In the genomic region with DNA sequence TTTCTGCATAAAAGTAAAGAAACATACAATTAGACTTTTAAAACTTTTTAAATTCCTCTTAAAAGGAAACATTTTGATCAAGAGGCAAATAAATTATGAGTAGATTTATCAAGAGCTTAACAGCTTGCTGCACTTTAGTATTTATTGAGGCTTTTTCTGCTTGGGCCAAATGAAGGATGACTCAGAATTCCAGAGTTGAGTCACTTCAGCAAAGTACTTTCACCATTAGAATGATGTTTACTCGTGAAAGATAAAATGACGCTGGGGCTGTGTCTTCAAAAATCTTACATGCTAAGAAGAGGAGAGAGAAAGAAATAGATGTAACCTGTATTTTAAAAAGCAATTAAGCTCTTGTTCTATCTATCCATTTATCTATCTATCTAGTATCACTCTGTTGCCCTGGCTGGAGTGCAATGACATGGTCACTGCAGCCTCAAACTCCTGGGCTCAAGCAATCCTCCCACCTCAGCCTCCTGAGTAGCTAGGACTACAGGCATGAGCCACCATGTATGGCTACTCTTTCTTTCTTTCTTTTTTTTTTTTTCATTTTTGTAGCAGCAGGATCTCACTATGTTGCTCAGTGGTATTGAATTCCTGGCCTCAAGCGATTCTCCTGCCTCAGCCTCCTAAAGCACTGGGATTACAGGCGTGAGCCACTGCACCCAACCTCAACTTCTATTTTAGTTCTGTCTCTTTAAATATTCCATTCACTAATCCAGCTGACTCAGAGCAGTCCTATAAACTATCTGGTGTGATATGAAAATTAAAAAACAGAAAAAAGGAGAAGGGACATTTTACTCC, we compare ENCODE assay signal across 1 cellular context.
A peak's percentile ranks its signal among the peaks of the same experiment; 100 is the strongest.
TF ChIP-seq lines count a peak whose summit lies in the region.

No MANE protein-coding gene starts in this region.

TF ChIP-seq in K562, 482 proteins besides CTCF, POLR2A, EP300 and RAD21 (continued from another document and continues in another):
- TF ChIP-seq ZFP1 (CRISPR knock-in tag; IDR thresholded peaks at IDR 0.05) (no peak), C11orf30 (IDR thresholded peaks at IDR 0.05; ENCODE audit: low read depth) (no peak), PCBP2 (IDR thresholded peaks at IDR 0.05; ENCODE audit: low read depth, low read length, poor library complexity, severe bottlenecking) (no peak), TRIM24 (IDR thresholded peaks at IDR 0.05) (no peak), RHOXF2B (CRISPR knock-in tag; conservative IDR thresholded peaks at IDR 0.05) (no peak), NFE2 (IDR thresholded peaks at IDR 0.05; ENCODE audit: low read depth) (0 out of 2 replicates have a peak, but pooled peaks have one; percentile 27), PHF21A (IDR thresholded peaks at IDR 0.05; ENCODE audit: borderline replicate concordance, low read depth) (no peak), SIN3B (IDR thresholded peaks at IDR 0.05; ENCODE audit: low read depth) (no peak), GABPA (tag; conservative IDR thresholded peaks at IDR 0.05; ENCODE audit: low read depth) (no peak), NFATC3 (IDR thresholded peaks at IDR 0.05) (no peak), FOXK2 (conservative IDR thresholded peaks at IDR 0.05 in 1 of 2, IDR thresholded peaks at IDR 0.05 in 1 of 2; ENCODE audit: low read depth in 2 of 2) (peak in 1 of 2 experiments; percentile 46; a peak in 1 of 4 replicates), ZNF75A (CRISPR knock-in tag; IDR thresholded peaks at IDR 0.05) (no peak), TAL1 (IDR thresholded peaks at IDR 0.05) (no peak), KLF1 (tag; IDR thresholded peaks at IDR 0.05) (no peak), RBM34 (IDR thresholded peaks at IDR 0.05; ENCODE audit: borderline replicate concordance, insufficient read depth, low read length) (no peak), FOXJ3 (CRISPR knock-in tag; IDR thresholded peaks at IDR 0.05) (no peak), SNIP1 (IDR thresholded peaks at IDR 0.05; ENCODE audit: low read depth) (no peak), TCF7L2 (IDR thresholded peaks at IDR 0.05; ENCODE audit: low read depth, low read length) (no peak), ZNF408 (CRISPR knock-in tag; IDR thresholded peaks at IDR 0.05; ENCODE audit: low read depth) (no peak), ZNF311 (CRISPR knock-in tag; IDR thresholded peaks at IDR 0.05) (no peak), NR2F6 (CRISPR knock-in tag; IDR thresholded peaks at IDR 0.05) (no peak), HMG20A (CRISPR knock-in tag; conservative IDR thresholded peaks at IDR 0.05) (no peak), DPF2 (IDR thresholded peaks at IDR 0.05) (peak; percentile 61)
- TF ChIP-seq, protein P1, sequence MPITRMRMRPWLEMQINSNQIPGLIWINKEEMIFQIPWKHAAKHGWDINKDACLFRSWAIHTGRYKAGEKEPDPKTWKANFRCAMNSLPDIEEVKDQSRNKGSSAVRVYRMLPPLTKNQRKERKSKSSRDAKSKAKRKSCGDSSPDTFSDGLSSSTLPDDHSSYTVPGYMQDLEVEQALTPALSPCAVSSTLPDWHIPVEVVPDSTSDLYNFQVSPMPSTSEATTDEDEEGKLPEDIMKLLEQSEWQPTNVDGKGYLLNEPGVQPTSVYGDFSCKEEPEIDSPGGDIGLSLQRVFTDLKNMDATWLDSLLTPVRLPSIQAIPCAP (CRISPR knock-in tag; IDR thresholded peaks at IDR 0.05; ENCODE audit: borderline replicate concordance): no peak
- TF ChIP-seq, protein P2, sequence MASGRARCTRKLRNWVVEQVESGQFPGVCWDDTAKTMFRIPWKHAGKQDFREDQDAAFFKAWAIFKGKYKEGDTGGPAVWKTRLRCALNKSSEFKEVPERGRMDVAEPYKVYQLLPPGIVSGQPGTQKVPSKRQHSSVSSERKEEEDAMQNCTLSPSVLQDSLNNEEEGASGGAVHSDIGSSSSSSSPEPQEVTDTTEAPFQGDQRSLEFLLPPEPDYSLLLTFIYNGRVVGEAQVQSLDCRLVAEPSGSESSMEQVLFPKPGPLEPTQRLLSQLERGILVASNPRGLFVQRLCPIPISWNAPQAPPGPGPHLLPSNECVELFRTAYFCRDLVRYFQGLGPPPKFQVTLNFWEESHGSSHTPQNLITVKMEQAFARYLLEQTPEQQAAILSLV (tag; IDR thresholded peaks at IDR 0.05): no peak
- TF ChIP-seq, protein P3, sequence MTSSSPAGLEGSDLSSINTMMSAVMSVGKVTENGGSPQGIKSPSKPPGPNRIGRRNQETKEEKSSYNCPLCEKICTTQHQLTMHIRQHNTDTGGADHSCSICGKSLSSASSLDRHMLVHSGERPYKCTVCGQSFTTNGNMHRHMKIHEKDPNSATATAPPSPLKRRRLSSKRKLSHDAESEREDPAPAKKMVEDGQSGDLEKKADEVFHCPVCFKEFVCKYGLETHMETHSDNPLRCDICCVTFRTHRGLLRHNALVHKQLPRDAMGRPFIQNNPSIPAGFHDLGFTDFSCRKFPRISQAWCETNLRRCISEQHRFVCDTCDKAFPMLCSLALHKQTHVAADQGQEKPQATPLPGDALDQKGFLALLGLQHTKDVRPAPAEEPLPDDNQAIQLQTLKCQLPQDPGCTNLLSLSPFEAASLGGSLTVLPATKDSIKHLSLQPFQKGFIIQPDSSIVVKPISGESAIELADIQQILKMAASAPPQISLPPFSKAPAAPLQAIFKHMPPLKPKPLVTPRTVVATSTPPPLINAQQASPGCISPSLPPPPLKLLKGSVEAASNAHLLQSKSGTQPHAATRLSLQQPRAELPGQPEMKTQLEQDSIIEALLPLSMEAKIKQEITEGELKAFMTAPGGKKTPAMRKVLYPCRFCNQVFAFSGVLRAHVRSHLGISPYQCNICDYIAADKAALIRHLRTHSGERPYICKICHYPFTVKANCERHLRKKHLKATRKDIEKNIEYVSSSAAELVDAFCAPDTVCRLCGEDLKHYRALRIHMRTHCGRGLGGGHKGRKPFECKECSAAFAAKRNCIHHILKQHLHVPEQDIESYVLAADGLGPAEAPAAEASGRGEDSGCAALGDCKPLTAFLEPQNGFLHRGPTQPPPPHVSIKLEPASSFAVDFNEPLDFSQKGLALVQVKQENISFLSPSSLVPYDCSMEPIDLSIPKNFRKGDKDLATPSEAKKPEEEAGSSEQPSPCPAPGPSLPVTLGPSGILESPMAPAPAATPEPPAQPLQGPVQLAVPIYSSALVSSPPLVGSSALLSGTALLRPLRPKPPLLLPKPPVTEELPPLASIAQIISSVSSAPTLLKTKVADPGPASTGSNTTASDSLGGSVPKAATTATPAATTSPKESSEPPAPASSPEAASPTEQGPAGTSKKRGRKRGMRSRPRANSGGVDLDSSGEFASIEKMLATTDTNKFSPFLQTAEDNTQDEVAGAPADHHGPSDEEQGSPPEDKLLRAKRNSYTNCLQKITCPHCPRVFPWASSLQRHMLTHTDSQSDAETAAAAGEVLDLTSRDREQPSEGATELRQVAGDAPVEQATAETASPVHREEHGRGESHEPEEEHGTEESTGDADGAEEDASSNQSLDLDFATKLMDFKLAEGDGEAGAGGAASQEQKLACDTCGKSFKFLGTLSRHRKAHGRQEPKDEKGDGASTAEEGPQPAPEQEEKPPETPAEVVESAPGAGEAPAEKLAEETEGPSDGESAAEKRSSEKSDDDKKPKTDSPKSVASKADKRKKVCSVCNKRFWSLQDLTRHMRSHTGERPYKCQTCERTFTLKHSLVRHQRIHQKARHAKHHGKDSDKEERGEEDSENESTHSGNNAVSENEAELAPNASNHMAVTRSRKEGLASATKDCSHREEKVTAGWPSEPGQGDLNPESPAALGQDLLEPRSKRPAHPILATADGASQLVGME (CRISPR knock-in tag; IDR thresholded peaks at IDR 0.05): no peak
- TF ChIP-seq, protein P4, sequence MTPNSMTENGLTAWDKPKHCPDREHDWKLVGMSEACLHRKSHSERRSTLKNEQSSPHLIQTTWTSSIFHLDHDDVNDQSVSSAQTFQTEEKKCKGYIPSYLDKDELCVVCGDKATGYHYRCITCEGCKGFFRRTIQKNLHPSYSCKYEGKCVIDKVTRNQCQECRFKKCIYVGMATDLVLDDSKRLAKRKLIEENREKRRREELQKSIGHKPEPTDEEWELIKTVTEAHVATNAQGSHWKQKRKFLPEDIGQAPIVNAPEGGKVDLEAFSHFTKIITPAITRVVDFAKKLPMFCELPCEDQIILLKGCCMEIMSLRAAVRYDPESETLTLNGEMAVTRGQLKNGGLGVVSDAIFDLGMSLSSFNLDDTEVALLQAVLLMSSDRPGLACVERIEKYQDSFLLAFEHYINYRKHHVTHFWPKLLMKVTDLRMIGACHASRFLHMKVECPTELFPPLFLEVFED (CRISPR knock-in tag; conservative IDR thresholded peaks at IDR 0.05): no peak
- TF ChIP-seq, protein P5, sequence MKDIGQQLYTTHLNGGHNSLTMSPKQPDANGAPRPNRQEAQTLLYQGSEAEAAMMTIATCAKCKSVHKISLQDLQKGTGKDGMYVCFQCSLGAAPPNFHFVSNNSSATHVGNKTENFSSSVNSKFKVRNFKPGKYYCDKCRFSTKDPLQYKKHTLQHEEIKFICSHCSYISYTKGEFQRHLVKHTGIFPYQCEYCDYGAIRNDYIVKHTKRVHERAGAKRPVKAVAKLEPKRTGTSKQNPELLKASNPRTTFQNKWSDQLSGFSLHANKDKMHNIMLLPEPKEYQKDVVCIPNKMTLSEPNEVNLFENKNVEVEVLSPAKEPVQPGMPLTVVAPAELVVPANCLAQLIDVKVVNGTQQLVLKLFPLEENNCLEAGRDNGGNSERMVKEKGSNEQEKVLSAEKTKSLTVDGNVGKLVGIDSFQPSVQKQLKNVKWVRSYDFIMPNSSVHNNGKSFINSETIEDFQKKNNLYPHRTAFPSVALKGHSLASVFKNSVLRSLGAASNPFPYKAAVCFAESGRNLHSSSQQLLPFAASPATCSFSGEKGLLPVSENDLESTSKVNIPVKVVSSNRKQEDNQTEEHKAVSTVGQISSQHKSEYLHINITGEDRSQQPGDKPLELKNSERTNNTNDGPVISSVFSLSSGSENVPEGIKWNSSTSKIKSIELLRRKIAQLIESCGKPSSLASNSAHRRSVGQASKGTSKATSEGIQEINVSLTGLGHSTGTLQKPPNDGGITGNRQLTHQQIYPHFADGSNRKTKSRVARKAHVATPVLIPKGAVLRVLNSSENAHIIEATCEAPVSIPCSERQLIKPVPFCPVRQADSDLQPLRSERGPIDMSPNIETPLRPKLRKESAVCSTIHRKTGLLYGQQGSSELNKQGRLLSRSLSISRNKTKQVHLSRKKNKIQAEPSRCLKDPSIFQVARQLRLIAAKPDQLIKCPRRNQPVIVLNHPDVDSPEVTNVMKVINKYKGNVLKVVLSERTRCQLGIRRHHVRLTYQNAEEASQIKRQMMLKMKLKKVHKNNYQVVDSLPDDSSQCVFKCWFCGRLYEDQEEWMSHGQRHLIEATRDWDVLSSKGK (CRISPR knock-in tag; IDR thresholded peaks at IDR 0.05): no peak
- TF ChIP-seq, protein P6, sequence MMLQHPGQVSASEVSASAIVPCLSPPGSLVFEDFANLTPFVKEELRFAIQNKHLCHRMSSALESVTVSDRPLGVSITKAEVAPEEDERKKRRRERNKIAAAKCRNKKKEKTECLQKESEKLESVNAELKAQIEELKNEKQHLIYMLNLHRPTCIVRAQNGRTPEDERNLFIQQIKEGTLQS (IDR thresholded peaks at IDR 0.05): peak; percentile 87
- TF ChIP-seq, protein P6 (CRISPR knock-in tag; conservative IDR thresholded peaks at IDR 0.05): no peak
- TF ChIP-seq, protein P7, sequence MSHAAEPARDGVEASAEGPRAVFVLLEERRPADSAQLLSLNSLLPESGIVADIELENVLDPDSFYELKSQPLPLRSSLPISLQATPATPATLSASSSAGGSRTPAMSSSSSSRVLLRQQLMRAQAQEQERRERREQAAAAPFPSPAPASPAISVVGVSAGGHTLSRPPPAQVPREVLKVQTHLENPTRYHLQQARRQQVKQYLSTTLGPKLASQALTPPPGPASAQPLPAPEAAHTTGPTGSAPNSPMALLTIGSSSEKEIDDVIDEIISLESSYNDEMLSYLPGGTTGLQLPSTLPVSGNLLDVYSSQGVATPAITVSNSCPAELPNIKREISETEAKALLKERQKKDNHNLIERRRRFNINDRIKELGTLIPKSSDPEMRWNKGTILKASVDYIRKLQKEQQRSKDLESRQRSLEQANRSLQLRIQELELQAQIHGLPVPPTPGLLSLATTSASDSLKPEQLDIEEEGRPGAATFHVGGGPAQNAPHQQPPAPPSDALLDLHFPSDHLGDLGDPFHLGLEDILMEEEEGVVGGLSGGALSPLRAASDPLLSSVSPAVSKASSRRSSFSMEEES (CRISPR knock-in tag; IDR thresholded peaks at IDR 0.05): no peak
